21 cellular contexts compared by ENCODE assay signal in genomic region chr12:7327913-7328312, GRCh38.
"Had no signal": no experiment of that assay in that cellular context is flagged by ENCODE, and none has a peak within 500 bp of the region (broad histone marks: within the 10 kb centered on the region; RNA-seq: fewer than 3 reads in every experiment).

No MANE protein-coding gene starts in this region.

- H3K4me3 ChIP-seq: colonic mucosa, gastroesophageal sphincter, heart left ventricle, left ventricle myocardium inferior, tibial artery had no signal

- DNase-seq: activated CD4-positive, alpha-beta T cell treated with anti-CD3 and anti-CD28 coated beads, Interleukin-2, amount 50 U/mL, for 1 hour; activated CD4-positive, CD25-positive, alpha-beta regulatory T cell treated with anti-CD3 and anti-CD28 coated beads, Interleukin-2, amount 50 U/mL, for 72 hours; activated CD8-positive, alpha-beta memory T cell treated with anti-CD3 and anti-CD28 coated beads, Interleukin-2, amount 50 U/mL, for 4 hours; activated effector memory CD4-positive, alpha-beta T cell treated with Interleukin-2 at 50 U/mL for 16 hours; activated naive CD4-positive, alpha-beta T cell treated with anti-CD3 and anti-CD28 coated beads, Interleukin-2, amount 50 U/mL, for 16 hours; activated T-cell treated with anti-CD3 and anti-CD28 coated beads, Interleukin-2, amount 50 U/mL, for 48 hours; aorta; colonic mucosa; heart left ventricle; immature natural killer cell; kidney glomerular epithelial cell; left ventricle myocardium inferior; mammary epithelial cell; midbrain; nephron progenitor cell; occipital lobe; retina; stimulated activated CD8-positive, alpha-beta memory T cell treated with anti-CD3 and anti-CD28 coated beads, Interleukin-4, amount 100 ng/mL, for 48 hours; stimulated activated naive CD4-positive, alpha-beta T cell; tibial artery had no signal

- ATAC-seq: gastroesophageal sphincter, heart left ventricle had no signal
